8 cellular contexts compared by ENCODE assay signal in genomic region chr19:16371540-16371986, GRCh38. TPM values are rescaled to one million over a fixed set of nuclear protein-coding genes. Genes with fewer than 3 reads are reported as not detected.
DNase-seq lines count a peak whose midpoint lies in the region; ATAC-seq, FAIRE-seq and TF ChIP-seq lines count a peak whose summit lies in the region.

No MANE protein-coding gene starts in this region.

- peaks cover 12% of the 10 kb centered on the region; the same call in 1 of the 2 replicates for H3K36me3 ChIP-seq in Karpas-422 (ENCODE audit: insufficient read depth, low read length)

- DNase-seq in activated CD4-positive, alpha-beta T cell treated with anti-CD3 and anti-CD28 coated beads for 24 hours (ENCODE audit: low read depth in 2 of 2) = peak; percentile 62 to 65
- DNase-seq in erythroblast (lab: John Stamatoyannopoulos, UW) (peak; percentile 51 to 63), H54 (ENCODE audit: insufficient read length, low spot score) (no peak), Karpas-422 (no peak), mesenteric fat pad (ENCODE audit: low spot score) (no peak)
- peak; percentile 79 for DNase-seq in stimulated activated CD8-positive, alpha-beta memory T cell treated with anti-CD3 and anti-CD28 coated beads, Interleukin-12 subunit alpha, Interleukin-12 subunit beta, amount 100 ng/mL, for 1 hour (ENCODE audit: low read depth)

- peaks cover 31% of the 10 kb centered on the region for H3K4me1 ChIP-seq in Karpas-422 (ENCODE audit: low read length)

- H3K27me3 ChIP-seq in Karpas-422 (ENCODE audit: low read length) = no peaks in the 10 kb centered on the region

- H3K4me2 ChIP-seq in Karpas-422 (ENCODE audit: low read depth, low read length, poor library complexity, severe bottlenecking) = no peak overlapping the region

- H3K9me2 ChIP-seq in Karpas-422 (replicated peaks; ENCODE audit: insufficient read depth, low read length) = no peaks in the 10 kb centered on the region

- no peak overlapping the region for H3K4me3 ChIP-seq in Karpas-422 (ENCODE audit: low read length)

- no peak for FAIRE-seq in H54 (lab: Jason Lieb, UNC)

- no peaks in the 10 kb centered on the region for H3K9me3 ChIP-seq in Karpas-422 (ENCODE audit: low read length)

- no peak overlapping the region for H2AFZ ChIP-seq in Karpas-422 (ENCODE audit: low read length)

- no peak overlapping the region for H3K9ac ChIP-seq in Karpas-422 (ENCODE audit: low read length)

- ATAC-seq in GM19025 (IDR thresholded peaks at IDR 0.05; ENCODE audit: low read depth, unreplicated experiment) (peak; percentile 71), HG03135 (IDR thresholded peaks at IDR 0.05; ENCODE audit: unreplicated experiment) (peak; percentile 64)

- TF ChIP-seq POLR2A in erythroblast (IDR thresholded peaks at IDR 0.05; ENCODE audit: low read length) (no peak), H54 (IDR thresholded peaks at IDR 0.05; ENCODE audit: low read depth, low read length) (no peak)

- peaks cover 27% of the 10 kb centered on the region for H4K20me1 ChIP-seq in Karpas-422 (ENCODE audit: insufficient read depth, low read depth, low read length)

- H3K27ac ChIP-seq in Karpas-422 (ENCODE audit: low read length) = no peak overlapping the region

- no peaks in the 10 kb centered on the region for H3K79me2 ChIP-seq in Karpas-422 (ENCODE audit: low read length)

RNA-seq across cellular contexts. Expression of gene KLF2, which starts 46.9 kb away (rescaled TPM):
- total RNA-seq in Karpas-422 (2014; rRNA removed; shearing (Covaris generic); ENCODE audit: low replicate concordance) = 0.22 TPM in 1 of 2 replicates, not detected in the other
- 228 TPM for total RNA-seq in mesenteric fat pad

Comparison
In these comparisons a context has a peak if more than half of its experiments do, and no peak if none do; other contexts are left out.
1. DNase-seq: peak in activated CD4-positive, alpha-beta T cell treated with anti-CD3 and anti-CD28 coated beads for 24 hours (2 of 2), erythroblast (2 of 2) and stimulated activated CD8-positive, alpha-beta memory T cell treated with anti-CD3 and anti-CD28 coated beads, Interleukin-12 subunit alpha, Interleukin-12 subunit beta, amount 100 ng/mL, for 1 hour (single experiment); none in H54 (single experiment), Karpas-422 (single experiment) and mesenteric fat pad (single experiment).
2. RNA of gene KLF2, which starts 46.9 kb away (total RNA-seq): 228 TPM in mesenteric fat pad (single experiment); 0.22 TPM in Karpas-422; every median in the first group is over 100 times any median in the second.